In the genomic region with DNA sequence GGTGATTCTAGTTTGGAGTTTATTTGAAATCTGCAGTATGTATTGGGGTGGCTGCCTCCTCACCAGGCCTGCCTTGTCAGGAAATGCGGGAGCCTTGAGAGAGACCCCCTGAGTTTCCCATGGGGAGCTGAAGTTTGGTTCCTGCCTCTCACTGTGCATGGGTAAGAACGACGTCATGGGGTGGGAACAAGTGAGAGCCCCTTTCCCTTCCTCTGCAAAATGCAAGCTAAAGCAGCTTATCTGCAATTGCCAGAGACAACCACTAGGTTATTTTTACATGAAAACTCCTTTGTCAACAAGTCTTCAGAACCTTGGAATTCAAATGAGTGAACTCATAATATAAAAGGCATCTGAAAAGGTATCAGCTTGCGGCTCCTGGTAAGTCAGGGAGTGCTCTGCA, we compare ENCODE assay signal across 12 cellular contexts. TPM values are rescaled to one million over a fixed set of nuclear protein-coding genes. Genes with fewer than 3 reads are reported as not detected.
DNase-seq lines count a peak whose midpoint lies in the region; ATAC-seq, FAIRE-seq and TF ChIP-seq lines count a peak whose summit lies in the region.
"Had no signal": no experiment of that assay in that cellular context is flagged by ENCODE, and none has a peak within 500 bp of the region (broad histone marks: within the 10 kb centered on the region; RNA-seq: fewer than 3 reads in every experiment).

No MANE protein-coding gene starts in this region.

- H3K9me3 ChIP-seq in HCT116 (ENCODE audit: control insufficient read depth in 1 of 2, insufficient read depth in 1 of 2, low read depth in 1 of 2, low read length in 2 of 2) (no peaks in the 10 kb centered on the region), keratinocyte (ENCODE audit: control insufficient read depth, low read depth, low read length) (no peaks in the 10 kb centered on the region), mucosa of descending colon (no peaks in the 10 kb centered on the region)

- POLR2A ChIA-PET in HCT116 (lab: Charles Lee) (no interaction called here), RWPE1 (lab: Yijun Ruan, JAX; ENCODE audit: low non-redundant PET) (no interaction called here)

- no peak for FAIRE-seq in keratinocyte (lab: Jason Lieb, UNC)

- RAD21 ChIA-PET in HCT116 (lab: Charles Lee; ENCODE audit: low non-redundant PET in 1 of 2, low total read pairs in 2 of 2, uncharacterized antibody in 2 of 2, unreplicated experiment in 2 of 2), result no interaction called here

- ATAC-seq in HCT116, result no peak; the same call in 1 of the 2 replicates
- no peak for ATAC-seq in mucosa of descending colon

- H3K4me2 ChIP-seq in HCT116 (ENCODE audit: low read length) (no peak overlapping the region), keratinocyte (ENCODE audit: control insufficient read depth, extremely low read depth, insufficient read depth, low read depth, low read length) (no peak overlapping the region)

- BruUV-seq in HCT116 (replicated peaks; lab: Mats Ljungman, UMichigan), result no TSS peak
- no TSS peak for BruUV-seq in Calu3 (replicated peaks; lab: Mats Ljungman, UMichigan)

- H3K9ac ChIP-seq in HCT116 (ENCODE audit: low read length) (no peak overlapping the region), keratinocyte (ENCODE audit: control insufficient read depth, extremely low read depth, insufficient read depth, low read length) (no peak overlapping the region)

- peaks cover 5% of the 10 kb centered on the region for H3K36me3 Mint-ChIP-seq in Calu3 (ENCODE audit: insufficient read depth, unreplicated experiment)
- H3K36me3 Mint-ChIP-seq: activated naive CD4-positive, alpha-beta T cell treated with anti-CD3 and anti-CD28 coated beads, Interleukin-2, amount 50 U/mL, for 24 hours had no signal

- no peak overlapping the region for H3K27ac ChIP-seq in HCT116 (ENCODE audit: low read depth, low read length)
- H3K27ac ChIP-seq in keratinocyte (ENCODE audit: control insufficient read depth, insufficient read depth, low read length), result no peak overlapping the region
- H3K27ac ChIP-seq in RWPE1, result no peak overlapping the region
- H3K27ac ChIP-seq: skin epidermis had no signal

- H3K27me3 ChIP-seq in HCT116 (ENCODE audit: insufficient read depth, low read length) (no peaks in the 10 kb centered on the region), keratinocyte (ENCODE audit: control insufficient read depth, extremely low read depth, insufficient read depth, low read length) (no peaks in the 10 kb centered on the region)

- DNase-seq in CD1c-positive myeloid dendritic cell (ENCODE audit: extremely low spot score), result peak; percentile 27
- no peak for DNase-seq in HCT116 (ENCODE audit: low read depth, low spot score)
- DNase-seq in amniotic epithelial cell (ENCODE audit: low read depth), result peak; percentile 81
- DNase-seq in keratinocyte (ENCODE audit: low read depth, low spot score), result no peak
- DNase-seq in Calu3, result no peak
- DNase-seq in mucosa of descending colon, result no peak
- DNase-seq in LoVo (ENCODE audit: low spot score), result no peak
- DNase-seq in RWPE1 (ENCODE audit: low spot score), result no peak
- DNase-seq: activated CD4-positive, alpha-beta T cell treated with anti-CD3 and anti-CD28 coated beads, Interleukin-2, amount 50 U/mL, for 4 hours; NCI-H2227 treated with DMSO at 0.1 percent for 48 hours had no signal

- peaks cover 15% of the 10 kb centered on the region for H3K4me1 Mint-ChIP-seq in Calu3 (ENCODE audit: low read depth, unreplicated experiment)
- H3K4me1 Mint-ChIP-seq: activated naive CD4-positive, alpha-beta T cell treated with anti-CD3 and anti-CD28 coated beads, Interleukin-2, amount 50 U/mL, for 24 hours had no signal

- CTCF ChIA-PET in HCT116 (lab: Charles Lee), result interaction anchor here (0.7 to 1.7 kb wide), 7 partner anchors 11 to 886 kb away, joined by 3 to 7 read pairs (median 3); no protein-coding TSS in a partner anchor
- CTCF ChIA-PET in Calu3 (lab: Charles Lee), result interaction anchor here (0.7 kb wide), 1 partner anchor 648 kb away, joined by 3 read pairs; no protein-coding TSS in a partner anchor
- CTCF ChIA-PET in RWPE1 (lab: Yijun Ruan, JAX), result interaction anchor here (0.5 to 0.6 kb wide), 3 partner anchors 59 to 472 kb away, joined by 3 to 4 read pairs (median 3); no protein-coding TSS in a partner anchor

- H3K27me3 Mint-ChIP-seq in Calu3 (ENCODE audit: unreplicated experiment), result no peaks in the 10 kb centered on the region
- H3K27me3 Mint-ChIP-seq: activated naive CD4-positive, alpha-beta T cell treated with anti-CD3 and anti-CD28 coated beads, Interleukin-2, amount 50 U/mL, for 24 hours had no signal

- TF ChIP-seq RAD21 in HCT116 (IDR thresholded peaks at IDR 0.05; ENCODE audit: low read depth), result no peak

- H3K4me1 ChIP-seq in HCT116 (ENCODE audit: control insufficient read depth in 1 of 2, insufficient read depth in 2 of 2, low read length in 2 of 2) (no peaks in the 10 kb centered on the region), keratinocyte (ENCODE audit: control insufficient read depth, extremely low read depth, insufficient read depth, low read length) (no peaks in the 10 kb centered on the region), mucosa of descending colon (ENCODE audit: low read depth) (no peaks in the 10 kb centered on the region)

- H3K36me3 ChIP-seq in HCT116 (ENCODE audit: control insufficient read depth in 1 of 2, insufficient read depth in 2 of 2, low read length in 2 of 2) (no peaks in the 10 kb centered on the region), keratinocyte (ENCODE audit: control insufficient read depth in 2 of 2, extremely low read depth in 1 of 2, insufficient read depth in 2 of 2, low read length in 2 of 2) (no peaks in the 10 kb centered on the region), mucosa of descending colon (ENCODE audit: low read depth) (no peaks in the 10 kb centered on the region)

- H3K79me2 ChIP-seq in HCT116 (ENCODE audit: insufficient read depth, low read length), result no peaks in the 10 kb centered on the region
- no peaks in the 10 kb centered on the region for H3K79me2 ChIP-seq in keratinocyte (ENCODE audit: control insufficient read depth, insufficient read depth, low read length)

- dilution Hi-C loops in keratinocyte (cut with MboI; ENCODE audit: extremely low pct_ligation_motif_present, low sequenced_read_pairs), result no loop called here

- H3K4me3 ChIP-seq in HCT116 (replicated peaks in 1 of 2; ENCODE audit: low read depth in 1 of 2, low read length in 2 of 2) (no peak overlapping the region), keratinocyte (ENCODE audit: control insufficient read depth in 2 of 3, extremely low read depth in 1 of 3, insufficient read depth in 2 of 3, low read depth in 1 of 3, low read length in 3 of 3) (no peak overlapping the region), mucosa of descending colon (no peak overlapping the region)
- H3K4me3 ChIP-seq: skin epidermis had no signal

- no peak overlapping the region for H3K4me3 Mint-ChIP-seq in Calu3 (ENCODE audit: low read depth, unreplicated experiment)
- H3K4me3 Mint-ChIP-seq: activated naive CD4-positive, alpha-beta T cell treated with anti-CD3 and anti-CD28 coated beads, Interleukin-2, amount 50 U/mL, for 24 hours had no signal

- H3K9me3 Mint-ChIP-seq in Calu3 (ENCODE audit: low read depth, unreplicated experiment), result peaks cover 3% of the 10 kb centered on the region
- H3K9me3 Mint-ChIP-seq: activated naive CD4-positive, alpha-beta T cell treated with anti-CD3 and anti-CD28 coated beads, Interleukin-2, amount 50 U/mL, for 24 hours had no signal

- H2AFZ ChIP-seq in HCT116 (ENCODE audit: low read depth, low read length, poor library complexity, severe bottlenecking) (no peak overlapping the region), keratinocyte (ENCODE audit: control insufficient read depth, low read length) (no peak overlapping the region)

- H3K27ac Mint-ChIP-seq in Calu3 (ENCODE audit: unreplicated experiment), result no peak overlapping the region
- H3K27ac Mint-ChIP-seq: activated naive CD4-positive, alpha-beta T cell treated with anti-CD3 and anti-CD28 coated beads, Interleukin-2, amount 50 U/mL, for 24 hours had no signal

- intact Hi-C loops in HCT116 (cut with micrococcal nuclease), result no loop called here
- intact Hi-C loops in Calu3 (cut with micrococcal nuclease; ENCODE audit: unreplicated experiment), result no loop called here
- intact Hi-C loops in mucosa of descending colon (cut with DNase I, micrococcal nuclease), result no loop called here

- H3K9me2 ChIP-seq in HCT116 (ENCODE audit: insufficient read depth), result no peaks in the 10 kb centered on the region

- H3K9me1 ChIP-seq in keratinocyte (ENCODE audit: control insufficient read depth, extremely low read depth, insufficient read depth, low read length), result no peaks in the 10 kb centered on the region

- TF ChIP-seq CTCF in HCT116 (IDR thresholded peaks at IDR 0.05 in 2 of 3, conservative IDR thresholded peaks at IDR 0.05 in 1 of 3; ENCODE audit: borderline replicate concordance in 1 of 3, insufficient read depth in 1 of 3, low read depth in 2 of 3, low read length in 2 of 3) (peak in 2 of 3 experiments; percentile 31 to 33; a peak in 3 of 6 replicates), keratinocyte (optimal IDR thresholded peaks at IDR 0.05 in 1 of 3, IDR thresholded peaks at IDR 0.05 in 1 of 3, conservative IDR thresholded peaks at IDR 0.05 in 1 of 3; ENCODE audit: extremely low read depth in 1 of 3, insufficient read depth in 2 of 3, low read length in 3 of 3) (peak in 2 of 3 experiments; percentile 9 to 26), Calu3 (IDR thresholded peaks at IDR 0.05; ENCODE audit: unreplicated experiment) (no peak), mucosa of descending colon (IDR thresholded peaks at IDR 0.05) (no peak), RWPE1 (conservative IDR thresholded peaks at IDR 0.05; ENCODE audit: low read depth) (no peak)

- no peak for TF ChIP-seq POLR2A in HCT116 (IDR thresholded peaks at IDR 0.05; ENCODE audit: borderline replicate concordance, extremely low read depth, insufficient read depth, insufficient read length)

- no peaks in the 10 kb centered on the region for H4K20me1 ChIP-seq in HCT116 (ENCODE audit: insufficient read depth)
- H4K20me1 ChIP-seq in keratinocyte (ENCODE audit: control insufficient read depth, extremely low read depth, insufficient read depth, low read length), result no peaks in the 10 kb centered on the region

TF ChIP-seq in HCT116, 20 proteins besides CTCF, POLR2A, EP300 and RAD21 (continues in another document):
- TF ChIP-seq EZH2phosphoT487 (IDR thresholded peaks at IDR 0.05; ENCODE audit: borderline replicate concordance) (no peak), FOSL1 (IDR thresholded peaks at IDR 0.05; ENCODE audit: low read depth) (no peak), ZFX (IDR thresholded peaks at IDR 0.05) (no peak)

RNA-seq across cellular contexts. Expression of a gene that starts 58.4 kb away (rescaled TPM):
- 1.0 TPM for total RNA-seq in HCT116 (2021; ENCODE audit: unreplicated experiment)
- 0.12 and 0.17 TPM in 2 replicates for polyA plus RNA-seq in HCT116 (2012)
- polyA plus RNA-seq in keratinocyte, result 0.03 to 0.08 TPM (median 0.05 TPM) in 3 replicates
- 0.60 TPM for polyA plus RNA-seq in keratinocyte (2011; ENCODE audit: low read depth)
- polyA plus RNA-seq in keratinocyte (2011; cell fraction: cytosol; rRNA removed), result 0.04 and 0.06 TPM in 2 replicates
- polyA plus RNA-seq in keratinocyte (2011; cell fraction: nucleus; rRNA removed), result 0.07 and 0.10 TPM in 2 replicates
- polyA plus RNA-seq in keratinocyte (2012; ENCODE audit: low replicate concordance), result 0.11 and 0.51 TPM in 2 replicates
- polyA minus RNA-seq in keratinocyte, result 0.13 TPM in 2 of 3 replicates, not detected in the other
- polyA minus RNA-seq in keratinocyte (2011; cell fraction: cytosol; rRNA and poly(A)+ RNA removed), result not detected
- polyA minus RNA-seq in keratinocyte (2011; cell fraction: nucleus; rRNA and poly(A)+ RNA removed), result 0.11 and 0.16 TPM in 2 replicates
- 1.9 and 2.2 TPM in 2 replicates for total RNA-seq in Calu3 (2022)
- total RNA-seq in mucosa of descending colon, result 1 to 10 TPM in 2 of 3 donors, under 1 TPM in 1; 0.98 to 9.0 (median 2.0) TPM

Comparison
In these comparisons a context has a peak if more than half of its experiments do, and no peak if none do; other contexts are left out.
1. DNase-seq: peak in CD1c-positive myeloid dendritic cell (single experiment) and amniotic epithelial cell (single experiment); none in HCT116 (single experiment), keratinocyte (single experiment), Calu3 (single experiment), mucosa of descending colon (0 of 3), LoVo (single experiment) and RWPE1 (single experiment).
2. CTCF ChIP-seq: peak in HCT116 (2 of 3) and keratinocyte (2 of 3); none in Calu3 (single experiment), mucosa of descending colon (single experiment) and RWPE1 (single experiment).